In the genomic region with DNA sequence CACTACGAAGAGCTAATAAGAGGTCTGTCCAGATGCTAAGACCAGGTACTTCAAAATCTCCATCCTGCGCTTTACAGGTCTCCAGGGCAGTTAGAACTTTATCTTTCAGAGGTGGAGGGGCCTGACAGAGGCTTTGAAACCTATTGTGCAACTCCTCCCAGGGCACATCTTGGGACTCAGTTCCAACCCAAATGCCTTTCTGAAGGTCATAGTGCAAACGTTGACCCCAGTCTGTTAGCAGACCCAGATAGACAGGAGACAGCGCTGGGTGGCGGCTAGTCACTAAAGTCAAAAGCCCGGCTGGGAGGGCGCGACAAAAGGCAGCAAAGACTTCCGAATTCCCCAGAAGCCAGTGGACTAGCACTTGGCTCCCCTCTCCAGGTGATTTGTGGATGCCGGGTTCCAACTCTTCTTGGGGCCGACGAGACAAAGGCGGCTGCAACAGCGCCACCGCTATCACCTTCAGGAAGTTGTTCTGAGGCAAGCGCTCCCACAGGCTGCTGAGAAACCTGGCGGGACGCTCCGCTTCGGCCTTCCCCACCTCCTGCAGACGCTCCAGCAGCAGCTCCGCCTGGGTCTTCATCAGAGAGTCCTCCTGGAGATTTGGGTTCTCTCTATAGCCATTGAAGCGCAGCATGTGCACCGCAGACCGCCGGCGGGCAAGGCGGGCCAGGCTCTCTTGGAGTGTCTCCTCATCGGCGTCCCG, we compare ENCODE assay signal across 8 cellular contexts. TPM values are rescaled to one million over a fixed set of nuclear protein-coding genes. Genes with fewer than 3 reads are reported as not detected.
DNase-seq lines count a peak whose midpoint lies in the region; ATAC-seq and TF ChIP-seq lines count a peak whose summit lies in the region.

No MANE protein-coding gene starts in this region.

- H3K27ac ChIP-seq in HL-60 (replicated peaks) (peak overlapping the region; percentile 91), fibroblast of lung (ENCODE audit: insufficient read depth, low read length) (peak overlapping the region; percentile 94), subcutaneous abdominal adipose tissue (ENCODE audit: low read depth, low read length) (peak overlapping the region; percentile 90)

- no peaks in the 10 kb centered on the region for H3K4me1 Mint-ChIP-seq in Caco-2 (ENCODE audit: low read depth, unreplicated experiment)
- peaks cover 42% of the 10 kb centered on the region for H3K4me1 Mint-ChIP-seq in activated T-cell treated with anti-CD3 and anti-CD28 coated beads, Interleukin-2, amount 50 U/mL, for 4 hours (ENCODE audit: low read depth)
- peaks cover 18 to 53% (median 39%) of the 10 kb centered on the region in 4 donors for H3K4me1 Mint-ChIP-seq in naive thymus-derived CD8-positive, alpha-beta T cell

- peaks cover 16% of the 10 kb centered on the region for H3K36me3 Mint-ChIP-seq in Caco-2 (ENCODE audit: insufficient read depth, unreplicated experiment)
- peaks cover 17% of the 10 kb centered on the region for H3K36me3 Mint-ChIP-seq in activated T-cell treated with anti-CD3 and anti-CD28 coated beads, Interleukin-2, amount 50 U/mL, for 4 hours (ENCODE audit: insufficient read depth)
- peaks cover 5 to 22% (median 22%) of the 10 kb centered on the region in 3 donors for H3K36me3 Mint-ChIP-seq in naive thymus-derived CD8-positive, alpha-beta T cell

- H3K4me3 Mint-ChIP-seq in Caco-2 (ENCODE audit: unreplicated experiment) = peak overlapping the region; percentile 97
- H3K4me3 Mint-ChIP-seq in activated T-cell treated with anti-CD3 and anti-CD28 coated beads, Interleukin-2, amount 50 U/mL, for 4 hours = peak overlapping the region; percentile 98
- peak overlapping the region; percentile 95 to 99 (median 99) for H3K4me3 Mint-ChIP-seq in naive thymus-derived CD8-positive, alpha-beta T cell

- H4K20me1 ChIP-seq in fibroblast of lung (ENCODE audit: control insufficient read depth, extremely low read depth, insufficient read depth, low read length) = no peaks in the 10 kb centered on the region

- intact Hi-C loops in Caco-2 (cut with micrococcal nuclease; ENCODE audit: unreplicated experiment) = loop anchor here (1.0 to 2.0 kb wide), 4 partner anchors 10 to 204 kb away; a partner anchor contains a TSS

- peak overlapping the region; percentile 99 for H3K27ac Mint-ChIP-seq in Caco-2 (ENCODE audit: unreplicated experiment)
- peak overlapping the region; percentile 92 to 100 (median 99) for H3K27ac Mint-ChIP-seq in naive thymus-derived CD8-positive, alpha-beta T cell

- POLR2A ChIA-PET in Caco-2 (lab: Charles Lee) = interaction anchor here (1.0 kb wide), 2 partner anchors 10 to 205 kb away, joined by 3 read pairs; a partner anchor contains a TSS
- POLR2A ChIA-PET in naive thymus-derived CD8-positive, alpha-beta T cell (lab: Charles Lee) = interaction anchor here (0.8 to 2.2 kb wide), 5 partner anchors 9 to 204 kb away, joined by 3 to 22 read pairs (median 6); a partner anchor contains a TSS

- CTCF ChIA-PET in Caco-2 (lab: Charles Lee) = interaction anchor here (1.2 to 2.0 kb wide), 3 partner anchors 10 to 205 kb away, joined by 3 to 12 read pairs (median 5); a partner anchor contains a TSS

- no peaks in the 10 kb centered on the region for H3K27me3 Mint-ChIP-seq in Caco-2 (ENCODE audit: insufficient read depth, unreplicated experiment)
- no peaks in the 10 kb centered on the region for H3K27me3 Mint-ChIP-seq in activated T-cell treated with anti-CD3 and anti-CD28 coated beads, Interleukin-2, amount 50 U/mL, for 4 hours (ENCODE audit: low read depth)
- no peaks in the 10 kb centered on the region for H3K27me3 Mint-ChIP-seq in naive thymus-derived CD8-positive, alpha-beta T cell

- peaks cover 6% of the 10 kb centered on the region for H3K79me2 ChIP-seq in fibroblast of lung (ENCODE audit: control insufficient read depth, insufficient read depth, low read length)

- H3K9me3 ChIP-seq in Caco-2 = no peaks in the 10 kb centered on the region
- no peaks in the 10 kb centered on the region for H3K9me3 ChIP-seq in fibroblast of lung (ENCODE audit: control insufficient read depth, insufficient read depth, low read depth, low read length)
- H3K9me3 ChIP-seq in subcutaneous abdominal adipose tissue (ENCODE audit: control insufficient read depth in 5 of 5, low read length in 5 of 5) = no peaks in the 10 kb centered on the region

- H2AFZ ChIP-seq in fibroblast of lung (ENCODE audit: low read length) = peak overlapping the region; percentile 100

- H3K4me2 ChIP-seq in fibroblast of lung (ENCODE audit: extremely low read depth, insufficient read depth, low read length) = peak overlapping the region; percentile 93

- H3K27me3 ChIP-seq in Caco-2 (replicated peaks; ENCODE audit: control insufficient read depth, insufficient read depth, low read length) (no peaks in the 10 kb centered on the region), HL-60 (ENCODE audit: insufficient read depth, poor library complexity, severe bottlenecking) (no peaks in the 10 kb centered on the region), fibroblast of lung (ENCODE audit: control insufficient read depth, insufficient read depth, low read length) (no peaks in the 10 kb centered on the region), subcutaneous abdominal adipose tissue (ENCODE audit: control insufficient read depth in 5 of 5, insufficient read depth in 4 of 5, low read length in 5 of 5) (no peaks in the 10 kb centered on the region)

- H3K36me3 ChIP-seq in Caco-2 (ENCODE audit: control insufficient read depth, insufficient read depth, low read length) = no peaks in the 10 kb centered on the region
- H3K36me3 ChIP-seq in fibroblast of lung (ENCODE audit: control insufficient read depth, insufficient read depth, low read length) = no peaks in the 10 kb centered on the region
- H3K36me3 ChIP-seq in subcutaneous abdominal adipose tissue (ENCODE audit: control insufficient read depth in 5 of 5, insufficient read depth in 5 of 5, low read length in 5 of 5) = no peaks in the 10 kb centered on the region

- ATAC-seq in GM19463 (IDR thresholded peaks at IDR 0.05; ENCODE audit: unreplicated experiment) = peak; percentile 47
- peak; percentile 62 to 65 for ATAC-seq in activated T-cell treated with anti-CD3 and anti-CD28 coated beads, Interleukin-2, amount 50 U/mL, for 4 hours
- peak; percentile 56 to 58 for ATAC-seq in naive thymus-derived CD8-positive, alpha-beta T cell

- H3K4me3 ChIP-seq in Caco-2 (ENCODE audit: low read depth, low read length) (peak overlapping the region; percentile 88), HL-60 (replicated peaks; ENCODE audit: insufficient read depth, low read length) (peak overlapping the region; percentile 85), fibroblast of lung (replicated peaks in 1 of 4; ENCODE audit: control extremely low read depth in 1 of 4, insufficient read depth in 1 of 4, low read depth in 3 of 4, low read length in 4 of 4) (peak overlapping the region; percentile 85 to 97 (median 92)), subcutaneous abdominal adipose tissue (ENCODE audit: low read depth in 1 of 5, low read length in 5 of 5) (peak overlapping the region; percentile 90 to 100 (median 95))

- H3K4me1 ChIP-seq in Caco-2 (peaks cover 7% of the 10 kb centered on the region; the same call in 1 of the 2 replicates), fibroblast of lung (ENCODE audit: control insufficient read depth, extremely low read depth, insufficient read depth, low read length) (peaks cover 2% of the 10 kb centered on the region), subcutaneous abdominal adipose tissue (ENCODE audit: control insufficient read depth in 5 of 5, insufficient read depth in 5 of 5, low read length in 5 of 5) (peaks cover 0 to 16% (median 9%) of the 10 kb centered on the region in 5 donors)

- H3K9ac ChIP-seq in fibroblast of lung (ENCODE audit: insufficient read depth, low read length) (peak overlapping the region; percentile 94), subcutaneous abdominal adipose tissue (ENCODE audit: low read length in 5 of 5) (peak overlapping the region in 4 of 5 donors; percentile 70 to 88 (median 85))

- no TSS peak for BruUV-seq in Caco-2 (replicated peaks; lab: Mats Ljungman, UMichigan)

- no peaks in the 10 kb centered on the region for H3K9me3 Mint-ChIP-seq in Caco-2 (ENCODE audit: unreplicated experiment)
- H3K9me3 Mint-ChIP-seq in activated T-cell treated with anti-CD3 and anti-CD28 coated beads, Interleukin-2, amount 50 U/mL, for 4 hours = no peaks in the 10 kb centered on the region
- peaks cover 0 to 3% (median 0%) of the 10 kb centered on the region in 9 donors for H3K9me3 Mint-ChIP-seq in naive thymus-derived CD8-positive, alpha-beta T cell

- peak; percentile 32 to 75 for TF ChIP-seq CTCF in Caco-2 (IDR thresholded peaks at IDR 0.05; ENCODE audit: insufficient read depth in 1 of 2, low read depth in 1 of 2, low read length in 1 of 2, severe bottlenecking in 1 of 2, unreplicated experiment in 1 of 2)
- peak; percentile 17 for TF ChIP-seq CTCF in HL-60 (IDR thresholded peaks at IDR 0.05; ENCODE audit: insufficient read depth, low read length)
- peak; percentile 40 to 43 for TF ChIP-seq CTCF in fibroblast of lung (conservative IDR thresholded peaks at IDR 0.05 in 1 of 2, IDR thresholded peaks at IDR 0.05 in 1 of 2; ENCODE audit: low read depth in 1 of 2, low read length in 2 of 2)

- DNase-seq in Caco-2 = peak; percentile 84 to 85
- peak; percentile 34 to 70 for DNase-seq in HL-60 (ENCODE audit: low read depth in 1 of 2, low spot score in 1 of 2)
- DNase-seq in NCI-H82 (lab: John Stamatoyannopoulos, UW) = peak; percentile 78
- peak; percentile 50 for DNase-seq in activated T-cell treated with anti-CD3 and anti-CD28 coated beads, Interleukin-2, amount 50 U/mL, for 4 hours
- peak; percentile 63 to 70 for DNase-seq in fibroblast of lung (ENCODE audit: low read depth in 2 of 2)
- peak in 7 of 10 donors; percentile 43 to 76 (median 51) for DNase-seq in naive thymus-derived CD8-positive, alpha-beta T cell

RNA-seq across cellular contexts. Expression of a gene that starts 0.7 kb away (rescaled TPM):
- total RNA-seq in Caco-2 (2022) = 13.8 and 15.4 TPM in 2 replicates
- 10 to 100 TPM; 12.2 to 14.5 (median 14.2) TPM for total RNA-seq in activated T-cell treated with anti-CD3 and anti-CD28 coated beads, Interleukin-2, amount 50 U/mL, for 4 hours
- total RNA-seq in fibroblast of lung = 11.8 and 15.9 TPM in 2 replicates
- 4.3 and 4.9 TPM in 2 replicates for polyA plus RNA-seq in fibroblast of lung
- polyA plus RNA-seq in fibroblast of lung (2012) = 4.7 and 5.3 TPM in 2 replicates
- 0.59 and 2.7 TPM in 2 replicates for polyA minus RNA-seq in fibroblast of lung (ENCODE audit: low replicate concordance)
- total RNA-seq in naive thymus-derived CD8-positive, alpha-beta T cell = 10 to 100 TPM; 21.9 to 23.2 TPM
- polyA plus RNA-seq in naive thymus-derived CD8-positive, alpha-beta T cell = 10 to 100 TPM; 16.9 to 19.7 (median 17.0) TPM

RNA-seq across cellular contexts. Expression of a gene that starts 41.5 kb away (rescaled TPM):
- total RNA-seq in Caco-2 (2022) (9.4 and 11.1 TPM in 2 replicates), fibroblast of lung (0.77 and 1.2 TPM in 2 replicates)
- 1 to 10 TPM; 1.4 to 2.9 (median 1.5) TPM for total RNA-seq in activated T-cell treated with anti-CD3 and anti-CD28 coated beads, Interleukin-2, amount 50 U/mL, for 4 hours
- polyA plus RNA-seq in fibroblast of lung = 0.27 and 0.36 TPM in 2 replicates
- 0.24 and 0.59 TPM in 2 replicates for polyA plus RNA-seq in fibroblast of lung (2012)
- polyA minus RNA-seq in fibroblast of lung (ENCODE audit: low replicate concordance) = not detected in 2 replicates
- 1 to 10 TPM; 5.7 to 6.0 TPM for total RNA-seq in naive thymus-derived CD8-positive, alpha-beta T cell
- 1 to 10 TPM; 2.9 to 5.0 (median 3.9) TPM for polyA plus RNA-seq in naive thymus-derived CD8-positive, alpha-beta T cell

Comparison
In these comparisons a context has a peak if more than half of its experiments do, and no peak if none do; other contexts are left out.
1. Peak in every context shown above with its lines: DNase-seq, ATAC-seq, H3K4me3 ChIP-seq and H3K27ac ChIP-seq.